ENCODE assay signal across 1 cellular context in the genomic region with DNA sequence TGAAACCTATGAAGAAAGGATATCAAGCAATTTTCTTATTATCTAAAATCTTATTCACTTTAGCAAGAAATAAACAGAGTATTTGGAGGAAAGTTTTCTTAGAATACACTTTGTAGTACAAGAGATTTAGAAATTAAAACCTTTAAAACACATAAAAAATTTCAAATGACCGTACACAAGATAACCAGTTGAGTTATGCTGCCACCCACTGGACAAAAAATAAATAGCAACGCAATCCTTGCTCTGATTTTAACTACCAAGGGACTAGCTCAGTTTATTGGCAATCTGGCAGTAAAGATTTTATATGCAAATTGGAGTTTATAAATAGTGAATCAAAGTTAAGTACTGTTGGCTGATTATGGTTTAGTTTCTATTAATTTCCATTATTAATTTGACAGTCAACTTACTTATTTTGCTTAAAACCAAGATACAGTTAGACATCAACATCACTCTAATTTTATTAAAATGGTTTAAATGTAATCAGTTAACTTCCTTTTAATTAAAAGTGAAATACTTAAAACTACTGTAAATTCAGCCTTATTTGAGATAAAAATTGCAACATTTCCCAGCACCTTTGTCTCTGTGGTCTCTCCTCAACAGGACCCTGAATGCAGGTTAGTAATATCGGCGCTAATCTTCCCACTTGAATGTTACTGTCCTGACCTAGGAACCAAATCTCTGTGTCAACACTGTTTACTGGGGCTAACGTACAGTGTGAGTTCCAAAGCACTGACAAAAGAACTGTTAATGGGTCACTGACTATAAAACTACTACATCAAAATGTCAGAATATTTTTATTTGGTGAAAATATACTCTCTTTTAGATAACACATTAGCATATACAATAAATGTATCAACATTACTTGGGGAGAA.
TF ChIP-seq lines count a peak whose summit lies in the region.

No MANE protein-coding gene starts in this region.

TF ChIP-seq in HepG2, 621 proteins besides CTCF, POLR2A, EP300 and RAD21 (continued from another document):
- TF ChIP-seq MYC (CRISPR knock-in tag; IDR thresholded peaks at IDR 0.05; ENCODE audit: borderline replicate concordance): no peak
- TF ChIP-seq ZNF703 (CRISPR knock-in tag; IDR thresholded peaks at IDR 0.05; ENCODE audit: borderline replicate concordance): no peak
- no peak for TF ChIP-seq ARNT2 (CRISPR knock-in tag; IDR thresholded peaks at IDR 0.05; ENCODE audit: low read depth)
- TF ChIP-seq ZNF547 (CRISPR knock-in tag; IDR thresholded peaks at IDR 0.05): no peak
- TF ChIP-seq SMC3 (IDR thresholded peaks at IDR 0.05; ENCODE audit: low read length): peak; percentile 61
- TF ChIP-seq RARA (CRISPR knock-in tag; IDR thresholded peaks at IDR 0.05): no peak
